ENCODE assay signal across 8 cellular contexts in genomic region chr17:7589204-7589868, GRCh38. TPM values are rescaled to one million over a fixed set of nuclear protein-coding genes. Genes with fewer than 3 reads are reported as not detected.
DNase-seq lines count a peak whose midpoint lies in the region; ATAC-seq and TF ChIP-seq lines count a peak whose summit lies in the region.

No MANE protein-coding gene starts in this region.

- no peak for TF ChIP-seq POLR2A in gastroesophageal sphincter (IDR thresholded peaks at IDR 0.05)

- intact Hi-C loops in OCI-LY7 (cut with micrococcal nuclease; ENCODE audit: unreplicated experiment): no loop called here

- no peak overlapping the region for H3K4me2 ChIP-seq in OCI-LY7 (ENCODE audit: low read length)

- no peaks in the 10 kb centered on the region for H3K9me3 ChIP-seq in ES-I3 (ENCODE audit: control insufficient read depth, insufficient read depth, low read length)
- no peaks in the 10 kb centered on the region for H3K9me3 ChIP-seq in OCI-LY7 (ENCODE audit: low read length)
- no peaks in the 10 kb centered on the region for H3K9me3 ChIP-seq in gastroesophageal sphincter
- H3K9me3 ChIP-seq in stomach smooth muscle (ENCODE audit: control insufficient read depth in 2 of 2, low read length in 2 of 2): no peaks in the 10 kb centered on the region

- CTCF ChIA-PET in OCI-LY7 (lab: Charles Lee; ENCODE audit: unreplicated experiment): interaction anchor here (1.0 kb wide), 1 partner anchor 75 kb away, joined by 3 read pairs; no protein-coding TSS in a partner anchor

- peaks cover 47% of the 10 kb centered on the region for H3K4me1 Mint-ChIP-seq in nephron progenitor cell

- POLR2A ChIA-PET in OCI-LY7 (lab: Charles Lee): no interaction called here

- BruUV-seq in OCI-LY7 (replicated peaks; lab: Mats Ljungman, UMichigan): no TSS peak

- TF ChIP-seq CTCF in OCI-LY7 (conservative IDR thresholded peaks at IDR 0.05; ENCODE audit: low read length) (peak; percentile 86), gastroesophageal sphincter (IDR thresholded peaks at IDR 0.05) (peak in 3 of 4 experiments; percentile 91 to 97 (median 92)), nephron progenitor cell (IDR thresholded peaks at IDR 0.05) (peak; percentile 77)

- ATAC-seq in gastroesophageal sphincter (peak; percentile 89), GM19395 (IDR thresholded peaks at IDR 0.05; ENCODE audit: unreplicated experiment) (no peak)

- no peaks in the 10 kb centered on the region for H4K20me1 ChIP-seq in OCI-LY7 (ENCODE audit: insufficient read depth, low read length)

- DNase-seq in OCI-LY7 (ENCODE audit: low spot score) (peak; percentile 69), nephron progenitor cell (peak; percentile 79), NCI-H345 treated with DMSO at 0.1 percent for 48 hours (lab: John Stamatoyannopoulos, UW; ENCODE audit: unreplicated experiment) (no peak)
- DNase-seq in activated naive CD4-positive, alpha-beta T cell treated with anti-CD3 and anti-CD28 coated beads, Interleukin-2, amount 50 U/mL, for 16 hours: peak; percentile 70

- no peak overlapping the region for H2AFZ ChIP-seq in OCI-LY7 (ENCODE audit: low read length)

- no peak overlapping the region for H3K27ac Mint-ChIP-seq in nephron progenitor cell

- TF ChIP-seq EP300 in gastroesophageal sphincter (IDR thresholded peaks at IDR 0.05): no peak

- no peak overlapping the region for H3K27ac ChIP-seq in OCI-LY7 (ENCODE audit: low read depth, low read length, poor library complexity, severe bottlenecking)
- peak overlapping the region; percentile 64 to 89 (median 88) for H3K27ac ChIP-seq in gastroesophageal sphincter
- peak overlapping the region; percentile 71 for H3K27ac ChIP-seq in stomach smooth muscle (ENCODE audit: low read length)

- H3K4me3 Mint-ChIP-seq in nephron progenitor cell: no peak overlapping the region

- H3K4me1 ChIP-seq in ES-I3 (ENCODE audit: insufficient read depth, low read length) (peaks cover 23% of the 10 kb centered on the region; the same call in 1 of the 2 replicates), OCI-LY7 (ENCODE audit: insufficient read depth, low read length, poor library complexity, severe bottlenecking) (peaks cover 9% of the 10 kb centered on the region), gastroesophageal sphincter (peaks cover 0 to 53% (median 22%) of the 10 kb centered on the region in 3 donors), stomach smooth muscle (ENCODE audit: control insufficient read depth, insufficient read depth, low read length) (peaks cover 44% of the 10 kb centered on the region)

- no peaks in the 10 kb centered on the region for H3K9me2 ChIP-seq in OCI-LY7 (ENCODE audit: insufficient read depth, low read length)

- peaks cover 2% of the 10 kb centered on the region; the same call in 1 of the 2 replicates for H3K79me2 ChIP-seq in OCI-LY7 (ENCODE audit: insufficient read depth, low read depth, low read length)

- H3K27me3 Mint-ChIP-seq in nephron progenitor cell (ENCODE audit: low read depth, poor library complexity): no peaks in the 10 kb centered on the region

- no peak overlapping the region for H3K4me3 ChIP-seq in OCI-LY7 (ENCODE audit: low read depth, low read length, poor library complexity, severe bottlenecking)
- peak overlapping the region; percentile 35 to 74 for H3K4me3 ChIP-seq in gastroesophageal sphincter
- H3K4me3 ChIP-seq in stomach smooth muscle (ENCODE audit: low read length in 2 of 2): peak overlapping the region; percentile 83 to 87

- H3K36me3 Mint-ChIP-seq in nephron progenitor cell (ENCODE audit: low read depth): peaks cover 40% of the 10 kb centered on the region

- H3K9me3 Mint-ChIP-seq in nephron progenitor cell: no peaks in the 10 kb centered on the region

- peaks cover 3% of the 10 kb centered on the region for H3K36me3 ChIP-seq in ES-I3 (ENCODE audit: insufficient read depth, low read length)
- peaks cover 78% of the 10 kb centered on the region for H3K36me3 ChIP-seq in OCI-LY7 (ENCODE audit: insufficient read depth, low read length)
- peaks cover 3 to 60% of the 10 kb centered on the region in 2 donors for H3K36me3 ChIP-seq in gastroesophageal sphincter
- peaks cover 33 to 39% of the 10 kb centered on the region in 2 donors for H3K36me3 ChIP-seq in stomach smooth muscle (ENCODE audit: control insufficient read depth in 2 of 2, insufficient read depth in 2 of 2, low read length in 2 of 2)

- WGBS in gastroesophageal sphincter (ENCODE audit: low coverage in 1 of 2), 2 donors: 0% methylated on average over 1 of the region's 56 CpGs; no CpG with 5 or more reads in 1 of the 2 donors

- H3K27me3 ChIP-seq in gastroesophageal sphincter: no peaks in the 10 kb centered on the region
- H3K27me3 ChIP-seq in stomach smooth muscle (ENCODE audit: control insufficient read depth in 1 of 2, insufficient read depth in 2 of 2, low read length in 2 of 2): no peaks in the 10 kb centered on the region

- peak overlapping the region; percentile 87 for H3K9ac ChIP-seq in ES-I3 (ENCODE audit: low read depth, low read length)
- H3K9ac ChIP-seq in stomach smooth muscle (ENCODE audit: low read length in 2 of 2): peak overlapping the region; percentile 85 to 91

RNA-seq across cellular contexts. Expression of gene SOX15, which starts 0.6 kb away (rescaled TPM):
- 0.23 and 1.6 TPM in 2 replicates for total RNA-seq in OCI-LY7 (2014; rRNA removed; shearing (Covaris generic))
- 0.57 and 0.84 TPM in 2 replicates for total RNA-seq in OCI-LY7 (2022)
- total RNA-seq in gastroesophageal sphincter: 1 to 10 TPM; 5.1 to 9.0 (median 5.9) TPM

RNA-seq across cellular contexts. Expression of gene MPDU1, which starts 5.7 kb away (rescaled TPM):
- total RNA-seq in OCI-LY7 (2014; rRNA removed; shearing (Covaris generic)): 30.4 and 34.5 TPM in 2 replicates
- total RNA-seq in OCI-LY7 (2022) (21.3 and 26.1 TPM in 2 replicates), gastroesophageal sphincter (10 to 100 TPM; 38.1 to 66.5 (median 51.2) TPM)

RNA-seq across cellular contexts. Expression of gene CD68, which starts 9.9 kb away (rescaled TPM):
- 0.10 and 0.54 TPM in 2 replicates for total RNA-seq in OCI-LY7 (2014; rRNA removed; shearing (Covaris generic))
- 0.44 and 0.72 TPM in 2 replicates for total RNA-seq in OCI-LY7 (2022)
- 10 to 100 TPM in 3 of 4 donors, 1 to 10 TPM in 1; 7.9 to 83.1 (median 46.1) TPM for total RNA-seq in gastroesophageal sphincter

RNA-seq across cellular contexts. Expression of gene FXR2, which starts 25.4 kb away (rescaled TPM):
- total RNA-seq in OCI-LY7 (2014; rRNA removed; shearing (Covaris generic)): 24.6 and 32.4 TPM in 2 replicates
- total RNA-seq in OCI-LY7 (2022): 32.1 and 41.4 TPM in 2 replicates
- 10 to 100 TPM; 39.3 to 54.6 (median 47.4) TPM for total RNA-seq in gastroesophageal sphincter

RNA-seq across cellular contexts. Expression of gene SENP3, which starts 27.6 kb away (rescaled TPM):
- total RNA-seq in OCI-LY7 (2014; rRNA removed; shearing (Covaris generic)): 100 and 102 TPM in 2 replicates
- total RNA-seq in OCI-LY7 (2022) (62.4 and 77.6 TPM in 2 replicates), gastroesophageal sphincter (10 to 100 TPM; 68.3 to 94.7 (median 79.6) TPM)

Comparison
In these comparisons a context has a peak if more than half of its experiments do, and no peak if none do; other contexts are left out.
1. RNA of gene CD68, which starts 9.9 kb away (total RNA-seq): 7.9 to 83.1 TPM in gastroesophageal sphincter; 0.10 to 0.72 TPM in OCI-LY7; every median in the first group is over 4 times any median in the second.
2. Peak in every context shown above with its lines, with median percentiles within 50 percentile points of each other: CTCF ChIP-seq.